In genomic region chr3:152385761-152386160, GRCh38 we compare ENCODE assay signal across 11 cellular contexts.
DNase-seq lines count a peak whose midpoint lies in the region; ATAC-seq and TF ChIP-seq lines count a peak whose summit lies in the region.
"Had no signal": no experiment of that assay in that cellular context is flagged by ENCODE, and none has a peak within 500 bp of the region (broad histone marks: within the 10 kb centered on the region; RNA-seq: fewer than 3 reads in every experiment).

No MANE protein-coding gene starts in this region.

- peaks cover 15% of the 10 kb centered on the region for H4K20me1 ChIP-seq in hepatocyte (ENCODE audit: insufficient read depth, poor library complexity, severe bottlenecking)

- H3K9me3 ChIP-seq in adipocyte (ENCODE audit: control insufficient read depth, low read length) = no peaks in the 10 kb centered on the region
- H3K9me3 ChIP-seq in hepatocyte (ENCODE audit: low read depth) = no peaks in the 10 kb centered on the region
- no peaks in the 10 kb centered on the region for H3K9me3 ChIP-seq in thoracic aorta
- H3K9me3 ChIP-seq in MG63 = no peaks in the 10 kb centered on the region

- H3K9ac ChIP-seq in adipocyte (ENCODE audit: low read length) = no peak overlapping the region
- H3K9ac ChIP-seq: parathyroid adenoma had no signal

- H3K4me2 ChIP-seq in hepatocyte = no peak overlapping the region

- H3K4me1 Mint-ChIP-seq in HFFc6 (ENCODE audit: low read depth) = peaks cover 85% of the 10 kb centered on the region

- H3K9me2 ChIP-seq in hepatocyte (replicated peaks; ENCODE audit: insufficient read depth) = no peaks in the 10 kb centered on the region

- H3K27me3 Mint-ChIP-seq in HFFc6 (ENCODE audit: insufficient read depth) = no peaks in the 10 kb centered on the region
- H3K27me3 Mint-ChIP-seq: activated CD4-positive, alpha-beta T cell treated with anti-CD3 and anti-CD28 coated beads, Interleukin-2, amount 10 ng/mL, durations not matched to agents 24 days and 14 days had no signal

- H3K27ac Mint-ChIP-seq in HFFc6 = peak overlapping the region; percentile 82
- H3K27ac Mint-ChIP-seq: activated CD4-positive, alpha-beta T cell treated with anti-CD3 and anti-CD28 coated beads, Interleukin-2, amount 10 ng/mL, durations not matched to agents 24 days and 14 days had no signal

- 43% methylated on average over 1 of the region's 1 CpG for WGBS in hepatocyte (ENCODE audit: low lambda C conversion rate, missing lambda C conversion rate)

- H3K36me3 ChIP-seq in adipocyte (ENCODE audit: control insufficient read depth, insufficient read depth, low read length, severe bottlenecking) (peaks cover 10% of the 10 kb centered on the region), hepatocyte (replicated peaks; ENCODE audit: insufficient read depth, low read depth) (no peaks in the 10 kb centered on the region), thoracic aorta (no peaks in the 10 kb centered on the region), MG63 (peaks cover 42% of the 10 kb centered on the region)

- H3K4me1 ChIP-seq in adipocyte (ENCODE audit: control insufficient read depth, insufficient read depth, low read length) (peaks cover 54% of the 10 kb centered on the region), hepatocyte (ENCODE audit: insufficient read depth) (peaks cover 21% of the 10 kb centered on the region), thoracic aorta (ENCODE audit: control insufficient read depth in 1 of 2, low read depth in 2 of 2) (peaks cover 69 to 91% of the 10 kb centered on the region in 2 donors)
- H3K4me1 ChIP-seq: parathyroid adenoma had no signal

- H3K27me3 ChIP-seq in adipocyte (replicated peaks; ENCODE audit: control insufficient read depth, insufficient read depth, low read length) (no peaks in the 10 kb centered on the region), hepatocyte (no peaks in the 10 kb centered on the region), thoracic aorta (replicated peaks; ENCODE audit: insufficient read depth) (no peaks in the 10 kb centered on the region), MG63 (no peaks in the 10 kb centered on the region)

- H3K4me3 Mint-ChIP-seq in HFFc6 = peak overlapping the region; percentile 55
- H3K4me3 Mint-ChIP-seq: activated CD4-positive, alpha-beta T cell treated with anti-CD3 and anti-CD28 coated beads, Interleukin-2, amount 10 ng/mL, durations not matched to agents 24 days and 14 days had no signal

- H3K36me3 Mint-ChIP-seq in HFFc6 (ENCODE audit: low read depth) = peaks cover 13% of the 10 kb centered on the region; the same call in 1 of the 2 replicates

- H3K4me3 ChIP-seq in adipocyte (ENCODE audit: low read length) (peak overlapping the region; percentile 7), hepatocyte (no peak overlapping the region), thoracic aorta (no peak overlapping the region), MG63 (no peak overlapping the region)

- DNase-seq in HFFc6 (peak; percentile 83), adipocyte (ENCODE audit: low read depth) (peak; percentile 63), hepatocyte (ENCODE audit: low spot score) (no peak), thoracic aorta (ENCODE audit: low spot score) (no peak), NCI-H2081 (lab: John Stamatoyannopoulos, UW) (no peak), MG63 (no peak)
- DNase-seq: activated CD4-positive, alpha-beta T cell treated with anti-CD3 and anti-CD28 coated beads, Interleukin-2, amount 10 ng/mL, durations not matched to agents 24 days and 14 days; effector CD8-positive, alpha-beta T cell; NCI-H2227 treated with DMSO at 0.1 percent for 48 hours had no signal

- ATAC-seq in thoracic aorta (ENCODE audit: insufficient number of reproducible peaks, low FRiP score, low read depth) (no peak), GM21423 (IDR thresholded peaks at IDR 0.05; ENCODE audit: unreplicated experiment) (no peak)

- H3K27ac ChIP-seq in hepatocyte = peak overlapping the region; percentile 7
- peak overlapping the region; percentile 44 to 51 for H3K27ac ChIP-seq in thoracic aorta
- H3K27ac ChIP-seq: parathyroid adenoma had no signal

- H3K79me2 ChIP-seq in hepatocyte = peaks cover 99% of the 10 kb centered on the region

- TF ChIP-seq CTCF in HFFc6 (IDR thresholded peaks at IDR 0.05) (no peak), hepatocyte (IDR thresholded peaks at IDR 0.05; ENCODE audit: poor library complexity) (no peak), thoracic aorta (IDR thresholded peaks at IDR 0.05) (no peak)

- no peaks in the 10 kb centered on the region for H3K9me3 Mint-ChIP-seq in HFFc6
- H3K9me3 Mint-ChIP-seq: activated CD4-positive, alpha-beta T cell treated with anti-CD3 and anti-CD28 coated beads, Interleukin-2, amount 10 ng/mL, durations not matched to agents 24 days and 14 days had no signal

- H2AFZ ChIP-seq in hepatocyte = no peak overlapping the region
- H2AFZ ChIP-seq: parathyroid adenoma had no signal

Comparison
In these comparisons a context has a peak if more than half of its experiments do, and no peak if none do; other contexts are left out.
1. DNase-seq: peak in HFFc6 (single experiment) and adipocyte (single experiment); none in hepatocyte (single experiment), thoracic aorta (single experiment), NCI-H2081 (0 of 2) and MG63 (single experiment).